In the genomic region with DNA sequence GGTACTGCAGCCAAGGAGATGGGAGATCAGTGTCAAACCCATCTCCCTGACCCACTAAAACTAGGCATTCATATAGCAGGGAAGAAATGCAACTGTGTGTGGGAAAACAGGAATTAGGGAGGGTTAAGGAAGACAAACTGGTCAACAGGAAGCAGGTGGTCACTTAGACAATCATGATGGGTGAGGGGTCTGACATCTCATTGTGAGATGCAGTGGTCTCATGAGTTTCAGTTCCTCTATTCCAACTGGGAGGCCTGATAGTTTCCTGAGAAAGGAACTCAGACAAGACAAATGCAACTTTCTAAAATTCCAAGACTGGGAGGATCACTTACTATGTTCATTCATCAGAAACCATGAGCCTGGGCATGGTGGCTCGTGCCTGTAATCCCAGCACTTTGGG, we compare ENCODE assay signal across 24 cellular contexts.
"Had no signal": no experiment of that assay in that cellular context is flagged by ENCODE, and none has a peak within 500 bp of the region (broad histone marks: within the 10 kb centered on the region; RNA-seq: fewer than 3 reads in every experiment).

No MANE protein-coding gene starts in this region.

- H3K36me3 ChIP-seq: lower lobe of right lung, prostate gland, sigmoid colon, tibial artery had no signal

- H3K27ac ChIP-seq: coronary artery, lower lobe of right lung, prostate gland, sigmoid colon, testis, tibial artery had no signal

- H3K27me3 ChIP-seq: sigmoid colon, testis, tibial artery had no signal

- H3K27ac Mint-ChIP-seq: immature natural killer cell; naive thymus-derived CD8-positive, alpha-beta T cell; nephron progenitor cell; stimulated activated memory B cell treated with anti-CD40 and anti-IgM and Interleukin-4, amounts not matched to agents 10 μg/mL and 1 μg/mL and 100 μg/mL, for 72 hours; type B pancreatic cell had no signal

- H3K9me3 Mint-ChIP-seq: type B pancreatic cell had no signal

- H3K4me1 ChIP-seq: lower lobe of right lung, prostate gland, sigmoid colon, testis, tibial artery had no signal

- H3K4me1 Mint-ChIP-seq: immature natural killer cell; naive thymus-derived CD8-positive, alpha-beta T cell; stimulated activated memory B cell treated with anti-CD40 and anti-IgM and Interleukin-4, amounts not matched to agents 10 μg/mL and 1 μg/mL and 100 μg/mL, for 72 hours had no signal

- DNase-seq: dermis blood vessel endothelial cell; effector memory CD4-positive, alpha-beta T cell; erythroblast; hypothalamus; immature natural killer cell; islet precursor cell; kidney glomerular epithelial cell; left ventricle myocardium superior; lower lobe of right lung; naive thymus-derived CD8-positive, alpha-beta T cell; nephron progenitor cell; nucleus accumbens; right cardiac atrium; sigmoid colon; stimulated activated CD4-positive, alpha-beta T cell treated with anti-CD3 and anti-CD28 coated beads, Interleukin-2, amount 100 ng/mL, for 24 hours; stimulated activated CD4-positive, alpha-beta T cell treated with anti-CD3 and anti-CD28 coated beads, Interleukin-4, amount 100 ng/mL, for 24 hours; stimulated activated naive CD8-positive, alpha-beta T cell treated with anti-CD3 and anti-CD28 coated beads, Interleukin-15, Interleukin-2, amounts not matched to agents 100 U/mL and 50 U/mL, for 24 hours; substantia nigra; testis; tibial artery had no signal

- H3K4me3 ChIP-seq: coronary artery, lower lobe of right lung, prostate gland, sigmoid colon, testis, tibial artery had no signal

- H3K9me3 ChIP-seq: lower lobe of right lung, prostate gland, sigmoid colon, testis, tibial artery had no signal

- H3K4me3 Mint-ChIP-seq: immature natural killer cell; naive thymus-derived CD8-positive, alpha-beta T cell; nephron progenitor cell; stimulated activated memory B cell treated with anti-CD40 and anti-IgM and Interleukin-4, amounts not matched to agents 10 μg/mL and 1 μg/mL and 100 μg/mL, for 72 hours; type B pancreatic cell had no signal

- H3K36me3 Mint-ChIP-seq: immature natural killer cell; naive thymus-derived CD8-positive, alpha-beta T cell; stimulated activated memory B cell treated with anti-CD40 and anti-IgM and Interleukin-4, amounts not matched to agents 10 μg/mL and 1 μg/mL and 100 μg/mL, for 72 hours; type B pancreatic cell had no signal

- ATAC-seq: left ventricle myocardium superior; lower lobe of right lung; naive thymus-derived CD8-positive, alpha-beta T cell; right cardiac atrium; stimulated activated memory B cell treated with anti-CD40 and anti-IgM and Interleukin-4, amounts not matched to agents 10 μg/mL and 1 μg/mL and 100 μg/mL, for 72 hours; stimulated activated naive CD8-positive, alpha-beta T cell treated with anti-CD3 and anti-CD28 coated beads, Interleukin-15, Interleukin-2, amounts not matched to agents 100 U/mL and 50 U/mL, for 24 hours had no signal
